19 cellular contexts compared by ENCODE assay signal in the genomic region with DNA sequence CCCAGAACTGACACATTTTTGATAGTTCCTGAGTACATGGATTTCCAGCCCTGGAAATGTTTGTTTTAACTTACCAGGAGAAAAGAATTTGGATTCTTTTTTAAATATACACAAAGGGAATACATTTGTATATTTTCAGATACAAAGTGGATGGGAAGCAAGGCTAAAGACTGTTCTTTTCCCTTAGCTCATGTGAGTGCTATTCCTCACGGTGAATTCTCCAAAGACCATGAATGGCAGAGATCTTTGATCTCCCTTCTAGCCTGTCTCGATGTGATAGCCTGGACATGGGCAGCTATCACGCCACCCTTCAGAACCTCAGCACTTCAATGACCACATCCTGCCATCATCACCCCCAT.
DNase-seq lines count a peak whose midpoint lies in the region; ATAC-seq and TF ChIP-seq lines count a peak whose summit lies in the region.
"Had no signal": no experiment of that assay in that cellular context is flagged by ENCODE, and none has a peak within 500 bp of the region (broad histone marks: within the 10 kb centered on the region; RNA-seq: fewer than 3 reads in every experiment).

No MANE protein-coding gene starts in this region.

- ATAC-seq in heart left ventricle (no peak), gastroesophageal sphincter (no peak)
- ATAC-seq: CD8-positive, alpha-beta T cell; K562; Panc1 had no signal

- no peaks in the 10 kb centered on the region for H3K27me3 Mint-ChIP-seq in activated naive CD4-positive, alpha-beta T cell treated with anti-CD3 and anti-CD28 coated beads, Interleukin-2, amount 10 ng/mL, durations not matched to agents 7 days and 5 days
- H3K27me3 Mint-ChIP-seq in activated T-cell treated with anti-CD3 and anti-CD28 coated beads, Interleukin-2, amount 50 U/mL, for 24 hours: no peaks in the 10 kb centered on the region

- H3K36me3 ChIP-seq in heart left ventricle (no peaks in the 10 kb centered on the region), gastroesophageal sphincter (no peaks in the 10 kb centered on the region)
- H3K36me3 ChIP-seq: BLaER1 had no signal

- CTCF ChIA-PET in activated naive CD4-positive, alpha-beta T cell treated with anti-CD3 and anti-CD28 coated beads, Interleukin-2, amount 10 ng/mL, durations not matched to agents 7 days and 5 days (lab: Charles Lee): no interaction called here

- H3K36me3 Mint-ChIP-seq in activated naive CD4-positive, alpha-beta T cell treated with anti-CD3 and anti-CD28 coated beads, Interleukin-2, amount 10 ng/mL, durations not matched to agents 7 days and 5 days: peaks cover 10% of the 10 kb centered on the region
- H3K36me3 Mint-ChIP-seq in activated T-cell treated with anti-CD3 and anti-CD28 coated beads, Interleukin-2, amount 50 U/mL, for 24 hours (ENCODE audit: low read depth): no peaks in the 10 kb centered on the region
- H3K36me3 Mint-ChIP-seq: CD8-positive, alpha-beta T cell had no signal

- peak overlapping the region in 10 of 12 donors; percentile 14 to 71 (median 44) for H3K27ac ChIP-seq in heart left ventricle
- H3K27ac ChIP-seq in angular gyrus (ENCODE audit: low read depth, low read length): peak overlapping the region; percentile 97
- H3K27ac ChIP-seq in gastroesophageal sphincter: peak overlapping the region in 3 of 4 donors; percentile 45 to 59 (median 51)
- peak overlapping the region; percentile 96 for H3K27ac ChIP-seq in temporal lobe (ENCODE audit: low read depth, low read length)
- H3K27ac ChIP-seq: BLaER1, HL-60 had no signal

- no peak overlapping the region for H3K4me3 ChIP-seq in heart left ventricle
- H3K4me3 ChIP-seq in gastroesophageal sphincter: no peak overlapping the region
- H3K4me3 ChIP-seq: BLaER1, K562 had no signal

- H3K9me3 Mint-ChIP-seq in activated naive CD4-positive, alpha-beta T cell treated with anti-CD3 and anti-CD28 coated beads, Interleukin-2, amount 10 ng/mL, durations not matched to agents 7 days and 5 days: peaks cover 3% of the 10 kb centered on the region
- peaks cover 3% of the 10 kb centered on the region for H3K9me3 Mint-ChIP-seq in activated T-cell treated with anti-CD3 and anti-CD28 coated beads, Interleukin-2, amount 50 U/mL, for 24 hours
- H3K9me3 Mint-ChIP-seq: CD8-positive, alpha-beta T cell had no signal

- intact Hi-C loops in heart left ventricle (cut with DNase I) (no loop called here), cardiac septum (cut with DNase I) (no loop called here)

- TF ChIP-seq CTCF in heart left ventricle (IDR thresholded peaks at IDR 0.05) (no peak), gastroesophageal sphincter (IDR thresholded peaks at IDR 0.05) (no peak)

- DNase-seq in heart left ventricle (no peak), cardiac septum (ENCODE audit: low spot score) (no peak), RKO (ENCODE audit: low spot score) (no peak)
- DNase-seq in activated naive CD4-positive, alpha-beta T cell treated with anti-CD3 and anti-CD28 coated beads, Interleukin-2, amount 10 ng/mL, durations not matched to agents 7 days and 5 days: no peak
- no peak for DNase-seq in activated T-cell treated with anti-CD3 and anti-CD28 coated beads, Interleukin-2, amount 50 U/mL, for 24 hours
- DNase-seq: CD8-positive, alpha-beta T cell; DND-41; HCEC 1CT; NCI-H1092 treated with DMSO at 0.1 percent for 48 hours; NCI-H2081 treated with DMSO at 0.1 percent for 48 hours; NCI-H524 treated with DMSO at 0.1 percent for 48 hours; SHP77 treated with DMSO at 0.1 percent for 48 hours had no signal

- H3K4me1 ChIP-seq in heart left ventricle (peaks cover 3 to 57% (median 22%) of the 10 kb centered on the region in 12 donors), gastroesophageal sphincter (peaks cover 0 to 25% (median 0%) of the 10 kb centered on the region in 3 donors)
- H3K4me1 ChIP-seq: BLaER1 had no signal

- H3K27me3 ChIP-seq in heart left ventricle (no peaks in the 10 kb centered on the region), gastroesophageal sphincter (no peaks in the 10 kb centered on the region)
- H3K27me3 ChIP-seq: BLaER1 had no signal

- TF ChIP-seq POLR2A in heart left ventricle (IDR thresholded peaks at IDR 0.05) (no peak), gastroesophageal sphincter (IDR thresholded peaks at IDR 0.05) (no peak)

- 61 to 68% (median 62%) methylated on average over 3 of the region's 3 CpGs for WGBS in heart left ventricle, 4 donors
- WGBS in gastroesophageal sphincter (ENCODE audit: low coverage in 1 of 2), 2 donors: 76% methylated on average over 3 of the region's 3 CpGs; no CpG with 5 or more reads in 1 of the 2 donors

- H3K4me1 Mint-ChIP-seq in activated naive CD4-positive, alpha-beta T cell treated with anti-CD3 and anti-CD28 coated beads, Interleukin-2, amount 10 ng/mL, durations not matched to agents 7 days and 5 days: peaks cover 2% of the 10 kb centered on the region
- H3K4me1 Mint-ChIP-seq in activated T-cell treated with anti-CD3 and anti-CD28 coated beads, Interleukin-2, amount 50 U/mL, for 24 hours (ENCODE audit: low read depth): peaks cover 17% of the 10 kb centered on the region

- no peak overlapping the region for H3K4me3 Mint-ChIP-seq in activated naive CD4-positive, alpha-beta T cell treated with anti-CD3 and anti-CD28 coated beads, Interleukin-2, amount 10 ng/mL, durations not matched to agents 7 days and 5 days
- no peak overlapping the region for H3K4me3 Mint-ChIP-seq in activated T-cell treated with anti-CD3 and anti-CD28 coated beads, Interleukin-2, amount 50 U/mL, for 24 hours
- H3K4me3 Mint-ChIP-seq: CD8-positive, alpha-beta T cell had no signal

- H3K9me3 ChIP-seq in heart left ventricle: no peaks in the 10 kb centered on the region
- no peaks in the 10 kb centered on the region for H3K9me3 ChIP-seq in gastroesophageal sphincter
- H3K9me3 ChIP-seq: BLaER1 had no signal

- no peak overlapping the region for H3K27ac Mint-ChIP-seq in activated naive CD4-positive, alpha-beta T cell treated with anti-CD3 and anti-CD28 coated beads, Interleukin-2, amount 10 ng/mL, durations not matched to agents 7 days and 5 days
- H3K27ac Mint-ChIP-seq in activated T-cell treated with anti-CD3 and anti-CD28 coated beads, Interleukin-2, amount 50 U/mL, for 24 hours: no peak overlapping the region
- H3K27ac Mint-ChIP-seq: CD8-positive, alpha-beta T cell had no signal

- TF ChIP-seq EP300 in gastroesophageal sphincter (IDR thresholded peaks at IDR 0.05): no peak

Comparison
In these comparisons a context has a peak if more than half of its experiments do, and no peak if none do; other contexts are left out.
1. H3K27ac ChIP-seq: peak in every context shown above with its lines; median percentile 97 in angular gyrus; 96 in temporal lobe; 51 in gastroesophageal sphincter; 44 in heart left ventricle.